ENCODE assay signal across 22 cellular contexts in genomic region chr3:47276558-47276957, GRCh38. TPM values are rescaled to one million over a fixed set of nuclear protein-coding genes. Genes with fewer than 3 reads are reported as not detected.
A peak's percentile ranks its signal among the peaks of the same experiment; 100 is the strongest.
DNase-seq lines count a peak whose midpoint lies in the region; ATAC-seq and TF ChIP-seq lines count a peak whose summit lies in the region.
"Had no signal": no experiment of that assay in that cellular context is flagged by ENCODE, and none has a peak within 500 bp of the region (broad histone marks: within the 10 kb centered on the region; RNA-seq: fewer than 3 reads in every experiment).

No MANE protein-coding gene starts in this region.

- POLR2A ChIA-PET in A673 (lab: Charles Lee; ENCODE audit: low non-redundant PET): no interaction called here

- H3K27ac ChIP-seq in lower lobe of right lung (no peak overlapping the region), upper lobe of right lung (no peak overlapping the region), A673 (ENCODE audit: low read depth, low read length, poor library complexity, severe bottlenecking) (no peak overlapping the region)
- H3K27ac ChIP-seq: BLaER1 had no signal

- no peak overlapping the region for H3K4me3 ChIP-seq in lower lobe of right lung
- H3K4me3 ChIP-seq in upper lobe of right lung: no peak overlapping the region
- no peak overlapping the region for H3K4me3 ChIP-seq in A673 (ENCODE audit: low read depth, low read length, poor library complexity, severe bottlenecking)
- H3K4me3 ChIP-seq: BLaER1, GM12878 had no signal

- CTCF ChIA-PET in A673 (lab: Charles Lee): no interaction called here

- H3K9me3 ChIP-seq in lower lobe of right lung (no peaks in the 10 kb centered on the region), upper lobe of right lung (no peaks in the 10 kb centered on the region), A673 (ENCODE audit: low read depth, low read length, poor library complexity, severe bottlenecking) (no peaks in the 10 kb centered on the region)
- H3K9me3 ChIP-seq: BLaER1 had no signal

- intact Hi-C loops in lower lobe of right lung (cut with DNase I): no loop called here
- intact Hi-C loops in upper lobe of right lung (cut with DNase I): no loop called here
- intact Hi-C loops in A673 (cut with micrococcal nuclease; ENCODE audit: unreplicated experiment): no loop called here

- peak; percentile 13 for DNase-seq in astrocyte of the hippocampus (ENCODE audit: low read depth, low spot score)
- DNase-seq in lower lobe of right lung: no peak
- DNase-seq in upper lobe of right lung: no peak
- no peak for DNase-seq in NCI-H524 treated with DMSO at 0.1 percent for 48 hours (lab: John Stamatoyannopoulos, UW)
- DNase-seq in NK-92 (lab: John Stamatoyannopoulos, UW; ENCODE audit: unreplicated experiment): no peak
- no peak for DNase-seq in A673 (ENCODE audit: low spot score)
- DNase-seq: 8988T; AML-193; C1 segment of cervical spinal cord; CD4-positive, alpha-beta memory T cell; CD4-positive, CD25-positive, alpha-beta regulatory T cell; CD8-positive, alpha-beta memory T cell; COR-L47; DMS 273 treated with DMSO at 0.1 percent for 48 hours; DMS153; DMS53; DMS79; DND-41; EL; GDM1 had no signal

- no peaks in the 10 kb centered on the region for H3K27me3 ChIP-seq in lower lobe of right lung (ENCODE audit: low read depth)
- no peaks in the 10 kb centered on the region for H3K27me3 ChIP-seq in upper lobe of right lung
- H3K27me3 ChIP-seq in A673 (replicated peaks; ENCODE audit: insufficient read depth, low read depth, low read length, poor library complexity): no peaks in the 10 kb centered on the region
- H3K27me3 ChIP-seq: BLaER1 had no signal

- H3K4me1 ChIP-seq in lower lobe of right lung (peaks cover 5% of the 10 kb centered on the region), upper lobe of right lung (no peaks in the 10 kb centered on the region), A673 (ENCODE audit: insufficient read depth, low read length, poor library complexity, severe bottlenecking) (no peaks in the 10 kb centered on the region)

- TF ChIP-seq CTCF in lower lobe of right lung (IDR thresholded peaks at IDR 0.05): no peak
- TF ChIP-seq CTCF in upper lobe of right lung (IDR thresholded peaks at IDR 0.05): no peak
- no peak for TF ChIP-seq CTCF in A673 (conservative IDR thresholded peaks at IDR 0.05; ENCODE audit: low read depth, low read length)

- no TSS peak for BruUV-seq in A673 (replicated peaks; lab: Mats Ljungman, UMichigan)

- ATAC-seq in lower lobe of right lung: peak; percentile 40 to 55
- peak; percentile 70 for ATAC-seq in upper lobe of right lung
- ATAC-seq: GM12878 had no signal

- H3K36me3 ChIP-seq in lower lobe of right lung (peaks cover 14% of the 10 kb centered on the region), upper lobe of right lung (peaks cover 6% of the 10 kb centered on the region), A673 (ENCODE audit: insufficient read depth, low read length, poor library complexity, severe bottlenecking) (no peaks in the 10 kb centered on the region)

RNA-seq across cellular contexts. Expression of gene KIF9, which starts 6.0 kb away (rescaled TPM):
- total RNA-seq in lower lobe of right lung (8.7 TPM), upper lobe of right lung (6.9 TPM), A673 (2021) (4.4 and 4.7 TPM in 2 replicates)

RNA-seq across cellular contexts. Expression of gene KLHL18, which starts 6.2 kb away (rescaled TPM):
- total RNA-seq in lower lobe of right lung (30.2 TPM), upper lobe of right lung (23.5 TPM), A673 (2021) (22.6 and 22.7 TPM in 2 replicates)
